1 cellular context compared by ENCODE assay signal in the genomic region with DNA sequence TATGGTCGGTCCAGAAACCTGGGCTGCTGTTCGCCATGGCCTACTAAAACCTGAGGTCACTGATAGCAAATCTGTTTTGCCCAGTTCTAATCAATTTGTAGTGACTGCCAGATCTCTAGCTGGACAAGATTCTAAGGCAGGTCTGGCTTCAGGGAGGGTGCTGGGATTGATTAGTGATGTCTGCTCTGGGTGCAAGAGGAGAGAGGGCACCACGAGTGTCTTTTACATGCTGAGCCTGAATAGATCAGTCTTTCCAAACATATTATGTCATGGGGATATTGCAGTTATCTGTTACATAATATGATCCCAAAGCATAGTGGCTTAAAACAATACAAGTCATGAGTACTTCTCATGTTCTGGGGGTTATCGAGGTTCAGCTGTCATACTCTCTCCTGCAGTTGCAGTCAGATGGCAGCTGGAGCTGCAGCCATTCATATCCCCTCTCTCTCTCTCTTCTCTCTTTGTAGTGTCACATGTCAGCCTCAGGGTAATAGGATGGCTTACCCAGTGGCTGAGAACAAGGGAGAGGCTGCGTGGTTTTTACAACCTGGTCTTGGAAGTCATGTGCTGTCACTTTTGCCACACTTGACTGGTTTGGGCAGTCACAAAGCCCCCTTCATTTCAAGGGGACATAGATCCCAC.
TF ChIP-seq lines count a peak whose summit lies in the region.

No MANE protein-coding gene starts in this region.

TF ChIP-seq in GM23338, 12 proteins besides CTCF, POLR2A, EP300 and RAD21 (continued from another document):
- TF ChIP-seq, protein P1, sequence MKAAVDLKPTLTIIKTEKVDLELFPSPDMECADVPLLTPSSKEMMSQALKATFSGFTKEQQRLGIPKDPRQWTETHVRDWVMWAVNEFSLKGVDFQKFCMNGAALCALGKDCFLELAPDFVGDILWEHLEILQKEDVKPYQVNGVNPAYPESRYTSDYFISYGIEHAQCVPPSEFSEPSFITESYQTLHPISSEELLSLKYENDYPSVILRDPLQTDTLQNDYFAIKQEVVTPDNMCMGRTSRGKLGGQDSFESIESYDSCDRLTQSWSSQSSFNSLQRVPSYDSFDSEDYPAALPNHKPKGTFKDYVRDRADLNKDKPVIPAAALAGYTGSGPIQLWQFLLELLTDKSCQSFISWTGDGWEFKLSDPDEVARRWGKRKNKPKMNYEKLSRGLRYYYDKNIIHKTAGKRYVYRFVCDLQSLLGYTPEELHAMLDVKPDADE (IDR thresholded peaks at IDR 0.05) = no peak
- no peak for TF ChIP-seq ZNF331 (CRISPR knock-in tag; IDR thresholded peaks at IDR 0.05; ENCODE audit: low read depth)
